1 cellular context compared by ENCODE assay signal in genomic region chr6:20572940-20573339, GRCh38.
TF ChIP-seq lines count a peak whose summit lies in the region.

No MANE protein-coding gene starts in this region.

TF ChIP-seq in GM23338, 12 proteins besides CTCF, POLR2A, EP300 and RAD21 (continued from another document):
- TF ChIP-seq ZNF462 (CRISPR knock-in tag; IDR thresholded peaks at IDR 0.05) (no peak), EZH2phosphoT487 (IDR thresholded peaks at IDR 0.05; ENCODE audit: unreplicated experiment) (no peak), JUNB (IDR thresholded peaks at IDR 0.05; ENCODE audit: unreplicated experiment) (no peak)
